In genomic region chr18:49460958-49461601, GRCh38 we compare ENCODE assay signal across 8 cellular contexts. TPM values are rescaled to one million over a fixed set of nuclear protein-coding genes. Genes with fewer than 3 reads are reported as not detected.
DNase-seq lines count a peak whose midpoint lies in the region; ATAC-seq and TF ChIP-seq lines count a peak whose summit lies in the region.

No MANE protein-coding gene starts in this region.

- peak overlapping the region; percentile 32; the same call in 1 of the 2 replicates for H2BK20ac ChIP-seq in IMR-90 (ENCODE audit: low read depth, low read length)

- no peaks in the 10 kb centered on the region for H3K27me3 ChIP-seq in BE2C
- H3K27me3 ChIP-seq in IMR-90 (ENCODE audit: control insufficient read depth, insufficient read depth, low read length), result no peaks in the 10 kb centered on the region
- no peaks in the 10 kb centered on the region for H3K27me3 ChIP-seq in brain microvascular endothelial cell (replicated peaks)
- no peaks in the 10 kb centered on the region for H3K27me3 ChIP-seq in mucosa of stomach (ENCODE audit: control insufficient read depth, insufficient read depth, low read length)

- peak overlapping the region; percentile 85 for H3K14ac ChIP-seq in IMR-90 (replicated peaks; ENCODE audit: low read depth, low read length)

- TF ChIP-seq POLR2A in IMR-90 (IDR thresholded peaks at IDR 0.05; ENCODE audit: low read depth, low read length), result no peak

- H3K4me1 ChIP-seq in BE2C (no peaks in the 10 kb centered on the region), IMR-90 (ENCODE audit: control insufficient read depth, insufficient read depth, low read length) (peaks cover 3% of the 10 kb centered on the region), mucosa of stomach (ENCODE audit: control insufficient read depth, insufficient read depth, low read length) (peaks cover 8% of the 10 kb centered on the region)

- 52% methylated on average over 13 of the region's 19 CpGs; no CpG with 5 or more reads in 1 of the 2 experiments for WGBS in IMR-90 (ENCODE audit: extremely low coverage in 2 of 2, insufficient read length in 1 of 2), 2 experiments

- H3K27ac ChIP-seq in IMR-90 (ENCODE audit: insufficient read depth, low read length) (peak overlapping the region; percentile 36), brain microvascular endothelial cell (peak overlapping the region; percentile 63)

- dilution Hi-C loops in IMR-90 (cut with HindIII; ENCODE audit: low sequenced_read_pairs, unreplicated experiment), result no loop called here

- H4K8ac ChIP-seq in IMR-90 (ENCODE audit: low read depth in 2 of 2, low read length in 2 of 2), result peak overlapping the region; percentile 87 to 90

- peak overlapping the region; percentile 34; the same call in 1 of the 3 replicates for H2BK15ac ChIP-seq in IMR-90 (ENCODE audit: low read depth, low read length)

- ATAC-seq in IMR-90 (ENCODE audit: low read depth), result no peak
- no peak for ATAC-seq in HG03469 (IDR thresholded peaks at IDR 0.05; ENCODE audit: unreplicated experiment)
- no peak for ATAC-seq in HG02870 (IDR thresholded peaks at IDR 0.05; ENCODE audit: unreplicated experiment)

- peak overlapping the region; percentile 63; the same call in 1 of the 2 replicates for H3K23ac ChIP-seq in IMR-90 (ENCODE audit: low read depth, low read length)

- BruUV-seq in IMR-90 (replicated peaks; lab: Mats Ljungman, UMichigan), result no TSS peak

- TF ChIP-seq CTCF in BE2C (IDR thresholded peaks at IDR 0.05; ENCODE audit: low read depth, low read length) (no peak), IMR-90 (conservative IDR thresholded peaks at IDR 0.05; ENCODE audit: low read depth, low read length) (no peak), brain microvascular endothelial cell (IDR thresholded peaks at IDR 0.05; ENCODE audit: low read depth, low read length, missing control alignments) (no peak)

- peak overlapping the region; percentile 24; the same call in 1 of the 2 replicates for H4K5ac ChIP-seq in IMR-90 (ENCODE audit: low read depth, low read length)

- no peak for TF ChIP-seq RAD21 in IMR-90 (IDR thresholded peaks at IDR 0.05; ENCODE audit: low read length)

- DNase-seq in BE2C (no peak), IMR-90 (no peak), brain microvascular endothelial cell (peak; percentile 43), SHP77 treated with DMSO at 0.1 percent for 48 hours (lab: John Stamatoyannopoulos, UW) (no peak)
- DNase-seq in activated CD4-positive, CD25-positive, alpha-beta regulatory T cell (lab: John Stamatoyannopoulos, UW), result no peak

- peak overlapping the region; percentile 99 for H2AFZ ChIP-seq in IMR-90 (replicated peaks; ENCODE audit: low read length, poor library complexity)

- peaks cover 5% of the 10 kb centered on the region; the same call in 1 of the 2 replicates for H3K9me1 ChIP-seq in IMR-90 (ENCODE audit: insufficient read depth, low read length)

- H4K20me1 ChIP-seq in IMR-90 (ENCODE audit: insufficient read depth, low read length), result peaks cover under 1% of the 10 kb centered on the region; the same call in 1 of the 2 replicates

- peak overlapping the region; percentile 61; the same call in 1 of the 2 replicates for H2AK5ac ChIP-seq in IMR-90 (ENCODE audit: low read depth, low read length)

- no peaks in the 10 kb centered on the region for H3K36me3 ChIP-seq in BE2C
- H3K36me3 ChIP-seq in IMR-90 (ENCODE audit: control insufficient read depth, insufficient read depth, low read length), result no peaks in the 10 kb centered on the region
- H3K36me3 ChIP-seq in brain microvascular endothelial cell (replicated peaks), result no peaks in the 10 kb centered on the region
- H3K36me3 ChIP-seq in mucosa of stomach (ENCODE audit: control insufficient read depth, insufficient read depth, low read length), result no peaks in the 10 kb centered on the region

- H2AK9ac ChIP-seq in IMR-90 (replicated peaks; ENCODE audit: low read depth, low read length, poor library complexity), result peak overlapping the region; percentile 92

- H3K56ac ChIP-seq in IMR-90 (ENCODE audit: extremely low read depth, insufficient read depth, low read length), result no peak overlapping the region

- no peaks in the 10 kb centered on the region for H3K9me3 ChIP-seq in BE2C
- no peaks in the 10 kb centered on the region for H3K9me3 ChIP-seq in IMR-90 (ENCODE audit: control insufficient read depth, insufficient read depth, low read length)
- H3K9me3 ChIP-seq in mucosa of stomach (ENCODE audit: control insufficient read depth, low read length), result no peaks in the 10 kb centered on the region

- H3K4me3 ChIP-seq in BE2C (ENCODE audit: low read depth, low read length) (peak overlapping the region; percentile 73; the same call in 1 of the 2 replicates), IMR-90 (ENCODE audit: insufficient read depth, low read depth, low read length) (peak overlapping the region; percentile 86), brain microvascular endothelial cell (ENCODE audit: low read depth, low read length) (peak overlapping the region; percentile 94), mucosa of stomach (ENCODE audit: low read length) (peak overlapping the region; percentile 52)

- H4K91ac ChIP-seq in IMR-90 (ENCODE audit: insufficient read depth, low read depth, low read length), result peak overlapping the region; percentile 57

- in situ Hi-C loops in IMR-90 (cut with MboI; ENCODE audit: low sequenced_read_pairs) (no loop called here), brain microvascular endothelial cell (cut with HindIII; ENCODE audit: low pct_ligation_motif_present, low sequenced_read_pairs) (no loop called here)

- intact Hi-C loops in IMR-90 (cut with micrococcal nuclease), result no loop called here

- CTCF ChIA-PET in IMR-90 (lab: Yijun Ruan, JAX), result interaction anchor here (1.1 kb wide), 1 partner anchor 9 kb away, joined by 3 read pairs; no protein-coding TSS in a partner anchor

- no peak overlapping the region for H3K18ac ChIP-seq in IMR-90 (ENCODE audit: low read depth, low read length)

- peaks cover 22 to 40% of the 10 kb centered on the region in 2 experiments; a peak in 3 of 4 replicates for H3K79me1 ChIP-seq in IMR-90 (ENCODE audit: low read depth in 1 of 2, low read length in 2 of 2)

- peak overlapping the region; percentile 42 for H3K9ac ChIP-seq in IMR-90 (ENCODE audit: low read depth, low read length)
- peak overlapping the region; percentile 84 for H3K9ac ChIP-seq in mucosa of stomach (ENCODE audit: low read length)

- H2BK120ac ChIP-seq in IMR-90 (ENCODE audit: low read depth, low read length), result peak overlapping the region; percentile 58

- H2BK5ac ChIP-seq in IMR-90 (ENCODE audit: low read depth, low read length, poor library complexity, severe bottlenecking), result peak overlapping the region; percentile 16

- H3K4me2 ChIP-seq in IMR-90 (ENCODE audit: low read depth, low read length), result peak overlapping the region; percentile 68

- POLR2A ChIA-PET in IMR-90 (lab: Charles Lee; ENCODE audit: unreplicated experiment), result no interaction called here

- peak overlapping the region; percentile 78 for H3K4ac ChIP-seq in IMR-90 (ENCODE audit: low read depth, low read length)

TF ChIP-seq in IMR-90, 13 proteins besides CTCF, POLR2A, EP300 and RAD21:
- TF ChIP-seq MAFK (IDR thresholded peaks at IDR 0.05; ENCODE audit: low read depth, low read length) (no peak), SMC3 (IDR thresholded peaks at IDR 0.05; ENCODE audit: low read depth, low read length) (no peak), FOS (IDR thresholded peaks at IDR 0.05; ENCODE audit: low read depth, low read length) (no peak), CHD1 (IDR thresholded peaks at IDR 0.05; ENCODE audit: low read depth, low read length) (no peak), MAZ (IDR thresholded peaks at IDR 0.05; ENCODE audit: borderline replicate concordance, low read depth, low read length) (no peak), RCOR1 (IDR thresholded peaks at IDR 0.05; ENCODE audit: insufficient replicate concordance, low read length) (no peak), MXI1 (IDR thresholded peaks at IDR 0.05; ENCODE audit: borderline replicate concordance, low read depth, low read length) (no peak), BHLHE40 (IDR thresholded peaks at IDR 0.05; ENCODE audit: low read depth, low read length) (no peak), NFE2L2 (IDR thresholded peaks at IDR 0.05; ENCODE audit: low read depth, low read length) (no peak)

RNA-seq across cellular contexts. Expression of gene DYM, which starts 0.6 kb away (rescaled TPM):
- polyA plus RNA-seq in BE2C (2012; ENCODE audit: insufficient read depth, insufficient read length, low read depth), result 14.1 TPM
- 19.4 and 25.3 TPM in 2 replicates for total RNA-seq in IMR-90 (2012; rRNA removed)
- 12.9 and 13.0 TPM in 2 replicates for polyA plus RNA-seq in IMR-90 (2012; rRNA removed)
- polyA plus RNA-seq in IMR-90 (2012; cell fraction: cytosol; rRNA removed), result 8.4 and 14.2 TPM in 2 replicates
- 6.4 and 11.3 TPM in 2 replicates for polyA plus RNA-seq in IMR-90 (2012; cell fraction: nucleus; rRNA removed; ENCODE audit: low replicate concordance)

RNA-seq across cellular contexts. Expression of gene C18orf32, which starts 26.0 kb away (rescaled TPM):
- 30.4 TPM for polyA plus RNA-seq in BE2C (2012; ENCODE audit: insufficient read depth, insufficient read length, low read depth)
- 3.6 and 4.7 TPM in 2 replicates for total RNA-seq in IMR-90 (2012; rRNA removed)
- 20.8 and 21.4 TPM in 2 replicates for polyA plus RNA-seq in IMR-90 (2012; rRNA removed)
- polyA plus RNA-seq in IMR-90 (2012; cell fraction: cytosol; rRNA removed), result 7.5 and 11.1 TPM in 2 replicates
- polyA plus RNA-seq in IMR-90 (2012; cell fraction: nucleus; rRNA removed; ENCODE audit: low replicate concordance), result 2.3 and 4.4 TPM in 2 replicates

RNA-seq across cellular contexts. Expression of gene RPL17, which starts 31.2 kb away (rescaled TPM):
- polyA plus RNA-seq in BE2C (2012; ENCODE audit: insufficient read depth, insufficient read length, low read depth), result 674 TPM
- total RNA-seq in IMR-90 (2012; rRNA removed), result 3,967 and 4,184 TPM in 2 replicates
- 3,672 and 3,759 TPM in 2 replicates for polyA plus RNA-seq in IMR-90 (2012; rRNA removed)
- polyA plus RNA-seq in IMR-90 (2012; cell fraction: cytosol; rRNA removed), result 1,565 and 6,932 TPM in 2 replicates
- polyA plus RNA-seq in IMR-90 (2012; cell fraction: nucleus; rRNA removed; ENCODE audit: low replicate concordance), result 267 and 2,017 TPM in 2 replicates
